10 cellular contexts compared by ENCODE assay signal in genomic region chr19:43047966-43048365, GRCh38. TPM values are rescaled to one million over a fixed set of nuclear protein-coding genes. Genes with fewer than 3 reads are reported as not detected.
"Had no signal": no experiment of that assay in that cellular context is flagged by ENCODE, and none has a peak within 500 bp of the region (broad histone marks: within the 10 kb centered on the region; RNA-seq: fewer than 3 reads in every experiment).

No MANE protein-coding gene starts in this region.

RNA-seq across cellular contexts. Expression of gene PSG11, which starts 21.7 kb away (rescaled TPM):
- total RNA-seq: OCI-LY7, PC-3, PC-9, Peyer's patch, Right ventricle myocardium inferior, Right ventricle myocardium superior, SJCRH30, SJSA1, T-cell had no signal

RNA-seq across cellular contexts. Expression of gene PSG2, which starts 34.5 kb away (rescaled TPM):
- total RNA-seq: OCI-LY7, PC-3, PC-9, Peyer's patch, Right ventricle myocardium inferior, Right ventricle myocardium superior, SJCRH30, SJSA1, SK-MEL-5, T-cell had no signal
